ENCODE assay signal across 1 cellular context in the genomic region with DNA sequence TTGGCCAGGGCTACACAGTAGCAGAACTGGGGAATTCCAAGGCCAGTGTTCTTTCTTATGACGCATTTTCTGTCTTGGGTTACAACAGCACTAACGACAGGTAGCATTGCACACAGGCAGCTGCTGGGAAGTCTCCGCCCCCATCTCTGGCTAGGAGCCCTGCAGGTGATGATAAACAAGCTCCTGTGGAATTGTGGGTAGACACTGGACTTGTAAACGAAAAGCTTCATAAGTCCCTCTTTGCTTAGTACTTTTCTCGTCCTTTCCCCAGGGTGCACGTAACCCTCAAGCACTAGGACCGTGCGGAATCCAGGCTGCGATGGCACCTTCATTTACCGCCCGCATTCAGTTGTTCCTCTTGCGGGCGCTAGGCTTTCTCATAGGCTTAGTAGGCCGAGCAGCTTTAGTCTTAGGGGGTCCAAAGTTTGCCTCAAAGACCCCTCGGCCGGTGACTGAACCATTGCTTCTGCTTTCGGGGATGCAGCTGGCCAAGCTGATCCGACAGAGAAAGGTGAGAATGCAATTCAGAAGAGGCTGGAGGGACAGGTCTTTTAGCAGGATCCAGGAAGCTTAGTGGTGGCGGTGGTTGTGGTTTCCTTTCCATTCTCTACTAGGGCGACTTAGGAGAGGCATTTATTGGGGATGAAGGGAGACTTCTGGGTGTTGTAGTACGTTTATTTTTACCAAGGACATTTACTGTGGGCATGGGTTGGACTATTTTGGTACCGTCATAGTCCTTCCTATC.
TF ChIP-seq lines count a peak whose summit lies in the region.

Gene FAAH2 (plus strand): TSS at position 200 of the 745 bp plus-strand sequence. CDS start 120 bp downstream, at position 320.

TF ChIP-seq in SK-N-SH treated with all-trans-retinoic acid at 6 μM for 48 hours, 23 proteins besides CTCF, POLR2A, EP300 and RAD21 (continued from another document):
- TF ChIP-seq, protein P1, sequence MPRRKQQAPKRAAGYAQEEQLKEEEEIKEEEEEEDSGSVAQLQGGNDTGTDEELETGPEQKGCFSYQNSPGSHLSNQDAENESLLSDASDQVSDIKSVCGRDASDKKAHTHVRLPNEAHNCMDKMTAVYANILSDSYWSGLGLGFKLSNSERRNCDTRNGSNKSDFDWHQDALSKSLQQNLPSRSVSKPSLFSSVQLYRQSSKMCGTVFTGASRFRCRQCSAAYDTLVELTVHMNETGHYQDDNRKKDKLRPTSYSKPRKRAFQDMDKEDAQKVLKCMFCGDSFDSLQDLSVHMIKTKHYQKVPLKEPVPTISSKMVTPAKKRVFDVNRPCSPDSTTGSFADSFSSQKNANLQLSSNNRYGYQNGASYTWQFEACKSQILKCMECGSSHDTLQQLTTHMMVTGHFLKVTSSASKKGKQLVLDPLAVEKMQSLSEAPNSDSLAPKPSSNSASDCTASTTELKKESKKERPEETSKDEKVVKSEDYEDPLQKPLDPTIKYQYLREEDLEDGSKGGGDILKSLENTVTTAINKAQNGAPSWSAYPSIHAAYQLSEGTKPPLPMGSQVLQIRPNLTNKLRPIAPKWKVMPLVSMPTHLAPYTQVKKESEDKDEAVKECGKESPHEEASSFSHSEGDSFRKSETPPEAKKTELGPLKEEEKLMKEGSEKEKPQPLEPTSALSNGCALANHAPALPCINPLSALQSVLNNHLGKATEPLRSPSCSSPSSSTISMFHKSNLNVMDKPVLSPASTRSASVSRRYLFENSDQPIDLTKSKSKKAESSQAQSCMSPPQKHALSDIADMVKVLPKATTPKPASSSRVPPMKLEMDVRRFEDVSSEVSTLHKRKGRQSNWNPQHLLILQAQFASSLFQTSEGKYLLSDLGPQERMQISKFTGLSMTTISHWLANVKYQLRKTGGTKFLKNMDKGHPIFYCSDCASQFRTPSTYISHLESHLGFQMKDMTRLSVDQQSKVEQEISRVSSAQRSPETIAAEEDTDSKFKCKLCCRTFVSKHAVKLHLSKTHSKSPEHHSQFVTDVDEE (CRISPR knock-in tag; IDR thresholded peaks at IDR 0.05), result no peak
- TF ChIP-seq, protein P2, sequence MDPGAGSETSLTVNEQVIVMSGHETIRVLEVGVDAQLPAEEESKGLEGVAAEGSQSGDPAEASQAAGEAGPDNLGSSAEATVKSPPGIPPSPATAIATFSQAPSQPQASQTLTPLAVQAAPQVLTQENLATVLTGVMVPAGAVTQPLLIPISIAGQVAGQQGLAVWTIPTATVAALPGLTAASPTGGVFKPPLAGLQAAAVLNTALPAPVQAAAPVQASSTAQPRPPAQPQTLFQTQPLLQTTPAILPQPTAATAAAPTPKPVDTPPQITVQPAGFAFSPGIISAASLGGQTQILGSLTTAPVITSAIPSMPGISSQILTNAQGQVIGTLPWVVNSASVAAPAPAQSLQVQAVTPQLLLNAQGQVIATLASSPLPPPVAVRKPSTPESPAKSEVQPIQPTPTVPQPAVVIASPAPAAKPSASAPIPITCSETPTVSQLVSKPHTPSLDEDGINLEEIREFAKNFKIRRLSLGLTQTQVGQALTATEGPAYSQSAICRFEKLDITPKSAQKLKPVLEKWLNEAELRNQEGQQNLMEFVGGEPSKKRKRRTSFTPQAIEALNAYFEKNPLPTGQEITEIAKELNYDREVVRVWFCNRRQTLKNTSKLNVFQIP (CRISPR knock-in tag; IDR thresholded peaks at IDR 0.05; ENCODE audit: borderline replicate concordance, low read depth), result no peak
